In genomic region chr2:56580242-56580641, GRCh38 we compare ENCODE assay signal across 22 cellular contexts.
DNase-seq lines count a peak whose midpoint lies in the region; ATAC-seq, FAIRE-seq and TF ChIP-seq lines count a peak whose summit lies in the region.
"Had no signal": no experiment of that assay in that cellular context is flagged by ENCODE, and none has a peak within 500 bp of the region (broad histone marks: within the 10 kb centered on the region; RNA-seq: fewer than 3 reads in every experiment).

No MANE protein-coding gene starts in this region.

- no peaks in the 10 kb centered on the region for H3K9me3 Mint-ChIP-seq in WTC11
- H3K9me3 Mint-ChIP-seq: GM23338 had no signal

- peak; percentile 28 for FAIRE-seq in HepG2 (lab: Jason Lieb, UNC)
- FAIRE-seq: GM12878 had no signal

- in situ Hi-C loops in HepG2 (cut with HindIII; ENCODE audit: extremely low pct_ligation_motif_present, low pct_unique_long_range_greater_than_20kb) = no loop called here

- no peaks in the 10 kb centered on the region for H3K27me3 ChIP-seq in HepG2 (ENCODE audit: control insufficient read depth in 1 of 2, insufficient read depth in 2 of 2, low read length in 2 of 2)
- no peaks in the 10 kb centered on the region for H3K27me3 ChIP-seq in right lobe of liver
- H3K27me3 ChIP-seq in foreskin keratinocyte = no peaks in the 10 kb centered on the region
- H3K27me3 ChIP-seq in H7 (ENCODE audit: control insufficient read depth, insufficient read depth, low read length) = no peaks in the 10 kb centered on the region
- H3K27me3 ChIP-seq: cardiac muscle cell, transverse colon had no signal

- H3K36me3 ChIP-seq in HepG2 (replicated peaks in 1 of 2; ENCODE audit: control insufficient read depth in 1 of 2, insufficient read depth in 2 of 2, low read length in 2 of 2) = no peaks in the 10 kb centered on the region
- H3K36me3 ChIP-seq in right lobe of liver = no peaks in the 10 kb centered on the region
- H3K36me3 ChIP-seq in H7 (replicated peaks; ENCODE audit: control insufficient read depth, insufficient read depth, low read length) = no peaks in the 10 kb centered on the region
- H3K36me3 ChIP-seq: cardiac muscle cell, transverse colon had no signal

- peaks cover 63% of the 10 kb centered on the region for H3K9me3 ChIP-seq in HepG2 (ENCODE audit: low read length)
- H3K9me3 ChIP-seq in right lobe of liver = no peaks in the 10 kb centered on the region
- H3K9me3 ChIP-seq: transverse colon had no signal

- no peak overlapping the region for H3K4me2 ChIP-seq in HepG2 (ENCODE audit: low read depth, low read length)
- H3K4me2 ChIP-seq: GM23338 had no signal

- ATAC-seq in HepG2 (no peak), right lobe of liver (no peak), foreskin keratinocyte (peak; percentile 58), WTC11 (no peak)
- ATAC-seq: activated CD4-positive, CD25-positive, alpha-beta regulatory T cell treated with anti-CD3 and anti-CD28 coated beads, Interleukin-2, amount 50 U/mL, for 24 hours; activated CD8-positive, alpha-beta memory T cell treated with anti-CD3 and anti-CD28 coated beads, Interleukin-2, amount 10 ng/mL, durations not matched to agents 7 days and 5 days; CD8-positive, alpha-beta T cell; GM12878; GM23338; sciatic nerve; T-helper 17 cell had no signal

- no peak for TF ChIP-seq EP300 in HepG2 (IDR thresholded peaks at IDR 0.05; ENCODE audit: low read depth in 2 of 2, low read length in 2 of 2)
- TF ChIP-seq EP300 in HepG2 (CRISPR knock-in tag; IDR thresholded peaks at IDR 0.05; ENCODE audit: borderline replicate concordance) = no peak

- H3K4me3 Mint-ChIP-seq in WTC11 = no peak overlapping the region
- H3K4me3 Mint-ChIP-seq: activated CD8-positive, alpha-beta memory T cell treated with anti-CD3 and anti-CD28 coated beads, Interleukin-2, amount 10 ng/mL, durations not matched to agents 7 days and 5 days; CD8-positive, alpha-beta T cell; GM23338; IgD-negative memory B cell; T-helper 17 cell had no signal

- H2AFZ ChIP-seq in HepG2 (ENCODE audit: low read length) = no peak overlapping the region
- H2AFZ ChIP-seq: GM23338 had no signal

- H3K4me3 ChIP-seq in HepG2 (replicated peaks in 1 of 3; ENCODE audit: insufficient read depth in 1 of 3, low read depth in 2 of 3, low read length in 3 of 3) = no peak overlapping the region
- no peak overlapping the region for H3K4me3 ChIP-seq in right lobe of liver
- no peak overlapping the region for H3K4me3 ChIP-seq in H7 (ENCODE audit: insufficient read depth, low read depth, low read length)
- H3K4me3 ChIP-seq: cardiac muscle cell, GM12878, GM23338, transverse colon had no signal

- POLR2A ChIA-PET in HepG2 (lab: Yijun Ruan, JAX) (no interaction called here), WTC11 (lab: Charles Lee) (no interaction called here)

- TF ChIP-seq CTCF in HepG2 (CRISPR knock-in tag; IDR thresholded peaks at IDR 0.05) = no peak
- TF ChIP-seq CTCF in right lobe of liver (IDR thresholded peaks at IDR 0.05) = no peak
- TF ChIP-seq CTCF in foreskin keratinocyte (conservative IDR thresholded peaks at IDR 0.05) = no peak
- TF ChIP-seq CTCF in WTC11 (IDR thresholded peaks at IDR 0.05) = no peak

- TF ChIP-seq POLR2A in HepG2 (IDR thresholded peaks at IDR 0.05; ENCODE audit: insufficient read depth in 1 of 2, low read depth in 2 of 2, low read length in 2 of 2) (no peak), right lobe of liver (IDR thresholded peaks at IDR 0.05) (no peak)

- no peaks in the 10 kb centered on the region for H3K4me1 Mint-ChIP-seq in WTC11
- H3K4me1 Mint-ChIP-seq: activated CD8-positive, alpha-beta memory T cell treated with anti-CD3 and anti-CD28 coated beads, Interleukin-2, amount 10 ng/mL, durations not matched to agents 7 days and 5 days; GM23338; IgD-negative memory B cell; T-helper 17 cell had no signal

- intact Hi-C loops in HepG2 (cut with micrococcal nuclease; ENCODE audit: unreplicated experiment) = no loop called here
- intact Hi-C loops in right lobe of liver (cut with DNase I) = no loop called here
- intact Hi-C loops in posterior vena cava (cut with DNase I) = no loop called here

- TF ChIP-seq RAD21 in HepG2 (CRISPR knock-in tag; IDR thresholded peaks at IDR 0.05) = no peak

- no peaks in the 10 kb centered on the region for H3K27me3 Mint-ChIP-seq in WTC11 (ENCODE audit: low read depth)
- H3K27me3 Mint-ChIP-seq: activated CD8-positive, alpha-beta memory T cell treated with anti-CD3 and anti-CD28 coated beads, Interleukin-2, amount 10 ng/mL, durations not matched to agents 7 days and 5 days; IgD-negative memory B cell; T-helper 17 cell had no signal

- CTCF ChIA-PET in HepG2 (lab: Yijun Ruan, JAX; ENCODE audit: low intra/inter-chr PET ratio, low total read pairs) (no interaction called here), WTC11 (lab: Charles Lee) (no interaction called here)

- no peaks in the 10 kb centered on the region for H3K79me2 ChIP-seq in HepG2 (ENCODE audit: insufficient read depth, low read length)

- H3K27ac ChIP-seq in HepG2 (ENCODE audit: extremely low read length, insufficient read depth, low read length) (no peak overlapping the region), right lobe of liver (no peak overlapping the region), foreskin keratinocyte (no peak overlapping the region)
- H3K27ac ChIP-seq: cardiac muscle cell, transverse colon had no signal

- no peaks in the 10 kb centered on the region for H3K4me1 ChIP-seq in HepG2 (ENCODE audit: insufficient read depth, low read length)
- H3K4me1 ChIP-seq in right lobe of liver = no peaks in the 10 kb centered on the region
- peaks cover 16% of the 10 kb centered on the region for H3K4me1 ChIP-seq in foreskin keratinocyte
- H3K4me1 ChIP-seq: transverse colon had no signal

- H3K36me3 Mint-ChIP-seq in WTC11 = no peaks in the 10 kb centered on the region
- H3K36me3 Mint-ChIP-seq: activated CD8-positive, alpha-beta memory T cell treated with anti-CD3 and anti-CD28 coated beads, Interleukin-2, amount 10 ng/mL, durations not matched to agents 7 days and 5 days; CD8-positive, alpha-beta T cell had no signal

- no peak overlapping the region for H3K9ac ChIP-seq in HepG2 (ENCODE audit: insufficient read depth, low read depth, low read length)

- no TSS peak for BruUV-seq in HepG2 (replicated peaks; lab: Mats Ljungman, UMichigan)

- DNase-seq in HepG2 (ENCODE audit: low spot score) = no peak
- no peak for DNase-seq in right lobe of liver
- peak; percentile 3 to 15 for DNase-seq in SW 1271 (lab: John Stamatoyannopoulos, UW)
- peak; percentile 57 to 74 for DNase-seq in foreskin keratinocyte
- no peak for DNase-seq in WTC11 (ENCODE audit: low spot score)
- DNase-seq in posterior vena cava (ENCODE audit: low spot score) = no peak
- DNase-seq in H7 = no peak
- no peak for DNase-seq in NCI-H1694 treated with DMSO at 0.1 percent for 48 hours (lab: John Stamatoyannopoulos, UW)
- DNase-seq: 8988T; activated CD8-positive, alpha-beta memory T cell treated with anti-CD3 and anti-CD28 coated beads, Interleukin-2, amount 10 ng/mL, durations not matched to agents 7 days and 5 days; activated naive CD4-positive, alpha-beta T cell treated with Interleukin-2 at 50 U/mL for 16 hours; CD8-positive, alpha-beta T cell; effector memory CD4-positive, alpha-beta T cell; RPMI8226; T-helper 17 cell; transverse colon had no signal

- H3K27ac Mint-ChIP-seq in WTC11 = no peak overlapping the region
- H3K27ac Mint-ChIP-seq: activated CD8-positive, alpha-beta memory T cell treated with anti-CD3 and anti-CD28 coated beads, Interleukin-2, amount 10 ng/mL, durations not matched to agents 7 days and 5 days; CD8-positive, alpha-beta T cell; GM23338; IgD-negative memory B cell; T-helper 17 cell had no signal

- no peaks in the 10 kb centered on the region for H4K20me1 ChIP-seq in HepG2 (ENCODE audit: insufficient read depth, low read length)

TF ChIP-seq in HepG2, 621 proteins besides CTCF, POLR2A, EP300 and RAD21 (continues in another document):
- TF ChIP-seq REXO4 (CRISPR knock-in tag; IDR thresholded peaks at IDR 0.05; ENCODE audit: borderline replicate concordance) = no peak
- TF ChIP-seq ZBTB8A (CRISPR knock-in tag; IDR thresholded peaks at IDR 0.05; ENCODE audit: borderline replicate concordance, low read depth) = no peak
- no peak for TF ChIP-seq HHEX (CRISPR knock-in tag; IDR thresholded peaks at IDR 0.05)
- TF ChIP-seq IKZF4 (CRISPR knock-in tag; IDR thresholded peaks at IDR 0.05; ENCODE audit: borderline replicate concordance, low read depth, not compliant biosample characterization) = no peak
- no peak for TF ChIP-seq NKX3-1 (CRISPR knock-in tag; IDR thresholded peaks at IDR 0.05)
- no peak for TF ChIP-seq TMF1 (CRISPR knock-in tag; IDR thresholded peaks at IDR 0.05; ENCODE audit: low read depth)
- TF ChIP-seq ZSCAN30 (CRISPR knock-in tag; IDR thresholded peaks at IDR 0.05) = no peak
- TF ChIP-seq HDAC2 (CRISPR knock-in tag; IDR thresholded peaks at IDR 0.05) = no peak
- no peak for TF ChIP-seq ZNF143 (CRISPR knock-in tag; IDR thresholded peaks at IDR 0.05)
- TF ChIP-seq ZFP82 (CRISPR knock-in tag; IDR thresholded peaks at IDR 0.05; ENCODE audit: borderline replicate concordance) = no peak
- no peak for TF ChIP-seq ZNF317 (CRISPR knock-in tag; IDR thresholded peaks at IDR 0.05)

TF ChIP-seq in WTC11, 78 proteins besides CTCF, POLR2A, EP300 and RAD21 (continues in another document):
- TF ChIP-seq OVOL2 (CRISPR knock-in tag; IDR thresholded peaks at IDR 0.05; ENCODE audit: borderline replicate concordance) (no peak), FOXJ3 (CRISPR knock-in tag; IDR thresholded peaks at IDR 0.05; ENCODE audit: borderline replicate concordance) (no peak), RELA (CRISPR knock-in tag; IDR thresholded peaks at IDR 0.05; ENCODE audit: borderline replicate concordance) (no peak), NFE2L1 (CRISPR knock-in tag; IDR thresholded peaks at IDR 0.05) (no peak), ZSCAN18 (CRISPR knock-in tag; IDR thresholded peaks at IDR 0.05) (no peak)

Comparison
In these comparisons a context has a peak if more than half of its experiments do, and no peak if none do; other contexts are left out.
1. DNase-seq: peak in SW 1271 (2 of 2) and foreskin keratinocyte (2 of 2); none in HepG2 (single experiment), right lobe of liver (0 of 3), WTC11 (single experiment), posterior vena cava (single experiment), H7 (single experiment) and NCI-H1694 treated with DMSO at 0.1 percent for 48 hours (single experiment).